In the genomic region with DNA sequence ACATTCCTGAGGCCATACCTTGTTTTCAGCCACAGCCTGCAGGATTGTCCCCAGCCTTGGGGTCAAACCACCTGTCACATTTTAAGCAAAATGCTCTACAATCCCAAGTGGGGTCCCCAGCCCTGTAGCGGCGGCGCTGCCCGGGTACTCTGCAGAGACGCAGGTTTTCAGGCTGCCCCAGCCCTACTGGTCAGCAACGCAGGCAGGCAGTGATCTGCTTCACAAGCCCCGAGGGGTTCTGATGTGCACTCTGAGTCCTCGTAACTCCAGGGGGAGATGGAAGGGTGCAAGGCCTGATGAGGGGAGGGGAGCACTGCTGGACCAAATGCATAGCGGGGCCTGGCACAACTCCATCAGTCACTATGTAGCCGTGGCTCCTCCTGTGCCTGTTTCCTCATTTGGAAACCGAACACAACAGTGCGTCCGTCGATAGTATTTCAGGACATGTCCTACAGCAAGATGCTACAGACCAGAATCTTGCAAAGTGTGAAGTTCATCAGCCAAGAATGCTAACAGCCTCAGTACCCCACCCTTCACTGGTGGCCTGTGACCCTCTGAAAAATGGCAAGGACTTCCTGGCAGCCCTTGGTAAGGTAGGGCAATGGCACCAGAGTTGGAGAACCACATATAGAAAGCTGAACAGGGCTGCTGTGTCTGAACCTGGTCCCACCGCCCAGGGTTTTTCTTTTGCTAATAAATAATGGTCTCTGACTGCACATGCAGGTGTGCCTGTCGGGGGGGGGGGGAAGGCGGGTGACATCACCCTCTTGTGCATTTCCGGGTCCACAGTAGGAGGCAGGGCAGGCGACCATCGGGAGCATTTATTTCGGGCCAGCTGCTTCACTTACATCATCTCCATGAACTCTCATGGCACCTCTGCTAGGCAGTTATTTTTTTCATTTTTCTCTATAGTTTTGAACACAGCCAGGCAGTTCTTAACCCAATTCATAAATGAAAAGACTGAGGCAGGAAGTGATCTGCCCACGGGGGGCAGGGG, we compare ENCODE assay signal across 2 cellular contexts.
TF ChIP-seq lines count a peak whose summit lies in the region.

No MANE protein-coding gene starts in this region.

TF ChIP-seq in SK-N-SH treated with all-trans-retinoic acid at 6 μM for 48 hours, 23 proteins besides CTCF, POLR2A, EP300 and RAD21 (continued from another document):
- TF ChIP-seq, protein P1, sequence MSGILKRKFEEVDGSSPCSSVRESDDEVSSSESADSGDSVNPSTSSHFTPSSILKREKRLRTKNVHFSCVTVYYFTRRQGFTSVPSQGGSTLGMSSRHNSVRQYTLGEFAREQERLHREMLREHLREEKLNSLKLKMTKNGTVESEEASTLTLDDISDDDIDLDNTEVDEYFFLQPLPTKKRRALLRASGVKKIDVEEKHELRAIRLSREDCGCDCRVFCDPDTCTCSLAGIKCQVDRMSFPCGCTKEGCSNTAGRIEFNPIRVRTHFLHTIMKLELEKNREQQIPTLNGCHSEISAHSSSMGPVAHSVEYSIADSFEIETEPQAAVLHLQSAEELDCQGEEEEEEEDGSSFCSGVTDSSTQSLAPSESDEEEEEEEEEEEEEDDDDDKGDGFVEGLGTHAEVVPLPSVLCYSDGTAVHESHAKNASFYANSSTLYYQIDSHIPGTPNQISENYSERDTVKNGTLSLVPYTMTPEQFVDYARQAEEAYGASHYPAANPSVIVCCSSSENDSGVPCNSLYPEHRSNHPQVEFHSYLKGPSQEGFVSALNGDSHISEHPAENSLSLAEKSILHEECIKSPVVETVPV (CRISPR knock-in tag; IDR thresholded peaks at IDR 0.05) = no peak
- TF ChIP-seq POU6F1 (CRISPR knock-in tag; IDR thresholded peaks at IDR 0.05; ENCODE audit: borderline replicate concordance, low read depth) = no peak
- TF ChIP-seq ZFP3 (CRISPR knock-in tag; IDR thresholded peaks at IDR 0.05) = no peak
- TF ChIP-seq BACH2 (CRISPR knock-in tag; IDR thresholded peaks at IDR 0.05; ENCODE audit: borderline replicate concordance) = no peak
- no peak for TF ChIP-seq ZNF565 (CRISPR knock-in tag; conservative IDR thresholded peaks at IDR 0.05; ENCODE audit: low read depth)
- TF ChIP-seq TOX (CRISPR knock-in tag; IDR thresholded peaks at IDR 0.05; ENCODE audit: borderline replicate concordance) = no peak
- no peak for TF ChIP-seq ZC3H10 (CRISPR knock-in tag; IDR thresholded peaks at IDR 0.05)
- no peak for TF ChIP-seq ZNF8 (CRISPR knock-in tag; IDR thresholded peaks at IDR 0.05)
TF ChIP-seq in SK-N-SH treated with all-trans-retinoic acid at 6 μM for 48 hours: peak in this region for 0.

TF ChIP-seq in SK-N-SH, 30 proteins besides CTCF, POLR2A, EP300 and RAD21 (continued from another document):
- TF ChIP-seq, protein P2, sequence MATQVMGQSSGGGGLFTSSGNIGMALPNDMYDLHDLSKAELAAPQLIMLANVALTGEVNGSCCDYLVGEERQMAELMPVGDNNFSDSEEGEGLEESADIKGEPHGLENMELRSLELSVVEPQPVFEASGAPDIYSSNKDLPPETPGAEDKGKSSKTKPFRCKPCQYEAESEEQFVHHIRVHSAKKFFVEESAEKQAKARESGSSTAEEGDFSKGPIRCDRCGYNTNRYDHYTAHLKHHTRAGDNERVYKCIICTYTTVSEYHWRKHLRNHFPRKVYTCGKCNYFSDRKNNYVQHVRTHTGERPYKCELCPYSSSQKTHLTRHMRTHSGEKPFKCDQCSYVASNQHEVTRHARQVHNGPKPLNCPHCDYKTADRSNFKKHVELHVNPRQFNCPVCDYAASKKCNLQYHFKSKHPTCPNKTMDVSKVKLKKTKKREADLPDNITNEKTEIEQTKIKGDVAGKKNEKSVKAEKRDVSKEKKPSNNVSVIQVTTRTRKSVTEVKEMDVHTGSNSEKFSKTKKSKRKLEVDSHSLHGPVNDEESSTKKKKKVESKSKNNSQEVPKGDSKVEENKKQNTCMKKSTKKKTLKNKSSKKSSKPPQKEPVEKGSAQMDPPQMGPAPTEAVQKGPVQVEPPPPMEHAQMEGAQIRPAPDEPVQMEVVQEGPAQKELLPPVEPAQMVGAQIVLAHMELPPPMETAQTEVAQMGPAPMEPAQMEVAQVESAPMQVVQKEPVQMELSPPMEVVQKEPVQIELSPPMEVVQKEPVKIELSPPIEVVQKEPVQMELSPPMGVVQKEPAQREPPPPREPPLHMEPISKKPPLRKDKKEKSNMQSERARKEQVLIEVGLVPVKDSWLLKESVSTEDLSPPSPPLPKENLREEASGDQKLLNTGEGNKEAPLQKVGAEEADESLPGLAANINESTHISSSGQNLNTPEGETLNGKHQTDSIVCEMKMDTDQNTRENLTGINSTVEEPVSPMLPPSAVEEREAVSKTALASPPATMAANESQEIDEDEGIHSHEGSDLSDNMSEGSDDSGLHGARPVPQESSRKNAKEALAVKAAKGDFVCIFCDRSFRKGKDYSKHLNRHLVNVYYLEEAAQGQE (IDR thresholded peaks at IDR 0.05; ENCODE audit: low read depth, low read length) = no peak
- no peak for TF ChIP-seq FOXJ3 (CRISPR knock-in tag; IDR thresholded peaks at IDR 0.05)
- no peak for TF ChIP-seq MEF2A (IDR thresholded peaks at IDR 0.05; ENCODE audit: borderline replicate concordance, low read depth)
- TF ChIP-seq FOXM1 (IDR thresholded peaks at IDR 0.05; ENCODE audit: low read depth) = no peak
